24 cellular contexts compared by ENCODE assay signal in genomic region chr3:133744241-133744640, GRCh38. TPM values are rescaled to one million over a fixed set of nuclear protein-coding genes. Genes with fewer than 3 reads are reported as not detected.
"Had no signal": no experiment of that assay in that cellular context is flagged by ENCODE, and none has a peak within 500 bp of the region (broad histone marks: within the 10 kb centered on the region; RNA-seq: fewer than 3 reads in every experiment).

No MANE protein-coding gene starts in this region.

- H3K27ac ChIP-seq: coronary artery, gastrocnemius medialis, heart right ventricle, left lung, parathyroid adenoma, prostate gland, spleen, stomach, tibial artery, upper lobe of left lung, uterus had no signal

- H3K9ac ChIP-seq: parathyroid adenoma had no signal

- H3K36me3 ChIP-seq: gastrocnemius medialis, heart right ventricle, left lung, prostate gland, spleen, stomach, tibial artery, upper lobe of left lung, uterus had no signal

- H3K4me3 ChIP-seq: coronary artery, gastrocnemius medialis, heart right ventricle, left lung, lung, prostate gland, spleen, stomach, tibial artery, upper lobe of left lung, uterus had no signal

- DNase-seq: cerebellar nuclear complex; effector CD8-positive, alpha-beta T cell; gastrocnemius medialis; heart right ventricle; kidney glomerular epithelial cell; left lung; mesendoderm; naive thymus-derived CD4-positive, alpha-beta T cell; nephron progenitor cell; spleen; stimulated activated CD4-positive, alpha-beta T cell treated with anti-CD3 and anti-CD28 coated beads, Interleukin-15, amount 100 ng/mL, for 24 hours; stimulated activated CD4-positive, alpha-beta T cell treated with anti-CD3 and anti-CD28 coated beads, Interleukin-1b, Interleukin-23, amount 100 ng/mL, for 48 hours; stimulated activated CD4-positive, alpha-beta T cell treated with anti-CD3 and anti-CD28 coated beads, Interleukin-4, amount 100 ng/mL, for 24 hours; stomach; tibial artery; upper lobe of left lung; uterus had no signal

- H3K4me1 ChIP-seq: gastrocnemius medialis, left lung, prostate gland, tibial artery, uterus had no signal

- H3K9me3 ChIP-seq: gastrocnemius medialis, prostate gland, upper lobe of left lung, uterus had no signal

- H3K27me3 ChIP-seq: uterus had no signal

- ATAC-seq: esophagus mucosa; gastrocnemius medialis; heart right ventricle; left lung; naive thymus-derived CD4-positive, alpha-beta T cell; sciatic nerve had no signal

RNA-seq across cellular contexts. Expression of gene TF, which starts 2.0 kb away (rescaled TPM):
- total RNA-seq: fibroblast of villous mesenchyme had no signal
